In the genomic region with DNA sequence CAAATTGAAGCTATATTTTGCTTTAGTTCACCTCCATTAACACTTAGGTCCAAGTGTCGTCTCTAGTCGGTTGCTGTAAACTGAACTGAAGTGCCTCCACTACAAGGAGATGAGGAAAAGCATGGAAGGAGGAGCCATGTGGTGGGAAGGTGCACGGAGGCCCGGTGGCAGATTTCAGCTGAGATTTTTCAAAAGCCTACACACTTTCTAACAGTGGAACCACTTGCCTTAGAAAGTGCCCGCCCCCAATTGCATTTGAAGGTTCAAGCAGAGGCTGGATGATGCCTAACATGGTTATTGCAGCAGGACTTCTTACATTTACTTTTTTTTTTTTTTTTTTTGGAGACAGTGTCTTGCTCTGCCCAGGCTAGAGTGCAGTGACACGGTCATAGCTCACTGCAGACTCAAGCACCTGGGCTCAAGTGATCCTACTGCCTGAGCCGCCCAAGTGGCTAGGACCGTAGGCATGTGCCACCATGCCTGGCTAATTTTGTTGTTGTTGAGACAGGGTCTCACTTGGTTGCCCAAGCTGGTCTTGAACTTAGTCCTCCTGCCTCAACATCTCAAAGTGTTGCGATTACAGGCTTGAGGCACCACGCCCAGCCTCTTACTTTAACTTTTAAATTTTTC, we compare ENCODE assay signal across 13 cellular contexts. TPM values are rescaled to one million over a fixed set of nuclear protein-coding genes. Genes with fewer than 3 reads are reported as not detected.
A peak's percentile ranks its signal among the peaks of the same experiment; 100 is the strongest.
DNase-seq lines count a peak whose midpoint lies in the region; ATAC-seq and TF ChIP-seq lines count a peak whose summit lies in the region.
"Had no signal": no experiment of that assay in that cellular context is flagged by ENCODE, and none has a peak within 500 bp of the region (broad histone marks: within the 10 kb centered on the region; RNA-seq: fewer than 3 reads in every experiment).

No MANE protein-coding gene starts in this region.

- ATAC-seq in HG03108 (IDR thresholded peaks at IDR 0.05; ENCODE audit: unreplicated experiment): no peak
- ATAC-seq: Panc1 had no signal

- H3K36me3 ChIP-seq in sigmoid colon (no peaks in the 10 kb centered on the region), esophagus muscularis mucosa (peaks cover 0 to 3% (median 0%) of the 10 kb centered on the region in 4 donors)

- TF ChIP-seq EP300 in sigmoid colon (IDR thresholded peaks at IDR 0.05): no peak
- TF ChIP-seq EP300 in esophagus muscularis mucosa (IDR thresholded peaks at IDR 0.05): no peak

- peaks cover 0 to 54% (median 43%) of the 10 kb centered on the region in 4 donors for H3K4me1 ChIP-seq in sigmoid colon
- H3K4me1 ChIP-seq in esophagus muscularis mucosa: peaks cover 9 to 50% (median 28%) of the 10 kb centered on the region in 4 donors

- peak; percentile 69 for DNase-seq in DMS53 (lab: John Stamatoyannopoulos, UW)
- peak; percentile 59 for DNase-seq in NAMALWA (ENCODE audit: low spot score)
- DNase-seq in head of caudate nucleus: peak in 38 of 42 donors; percentile 33 to 90 (median 70)
- no peak for DNase-seq in sigmoid colon
- DNase-seq in esophagus muscularis mucosa (ENCODE audit: extremely low spot score): no peak
- no peak for DNase-seq in T-helper 1 cell
- DNase-seq: NCI-H1694 treated with DMSO at 0.1 percent for 48 hours; NCI-H774; NK-92 treated with Interleukin-12 subunit alpha and Interleukin-12 subunit beta, amount 100 ng/mL, for 24 hours had no signal

- TF ChIP-seq CTCF in sigmoid colon (IDR thresholded peaks at IDR 0.05): no peak
- TF ChIP-seq CTCF in esophagus muscularis mucosa (IDR thresholded peaks at IDR 0.05): no peak

- no peak overlapping the region for H3K4me3 ChIP-seq in sigmoid colon
- no peak overlapping the region for H3K4me3 ChIP-seq in esophagus muscularis mucosa

- H3K27ac ChIP-seq in sigmoid colon (peak overlapping the region in 3 of 4 donors; percentile 63 to 69 (median 66)), esophagus muscularis mucosa (replicated peaks in 1 of 4) (no peak overlapping the region)

- WGBS in sigmoid colon, 2 donors: 87 to 89% methylated on average over 10 of the region's 10 CpGs
- 87% methylated on average over 10 of the region's 10 CpGs for WGBS in esophagus muscularis mucosa

- intact Hi-C loops in head of caudate nucleus (cut with DNase I) (no loop called here), sigmoid colon (cut with DNase I) (no loop called here), esophagus muscularis mucosa (cut with DNase I) (no loop called here)

- no peak for TF ChIP-seq POLR2A in sigmoid colon (IDR thresholded peaks at IDR 0.05)
- no peak for TF ChIP-seq POLR2A in esophagus muscularis mucosa (IDR thresholded peaks at IDR 0.05; ENCODE audit: low read depth)

- no peaks in the 10 kb centered on the region for H3K9me3 ChIP-seq in sigmoid colon
- no peaks in the 10 kb centered on the region for H3K9me3 ChIP-seq in esophagus muscularis mucosa

- H3K27me3 ChIP-seq in sigmoid colon: no peaks in the 10 kb centered on the region
- no peaks in the 10 kb centered on the region for H3K27me3 ChIP-seq in esophagus muscularis mucosa

RNA-seq across cellular contexts. Expression of a gene that starts 27.6 kb away (rescaled TPM):
- total RNA-seq in sigmoid colon (100 to 1,000 TPM in 3 of 4 donors, 10 to 100 TPM in 1; 91.5 to 148 (median 141) TPM), esophagus muscularis mucosa (100 to 1,000 TPM in 3 of 4 donors, 10 to 100 TPM in 1; 92.3 to 131 (median 119) TPM)
- 1 to 10 TPM; 3.9 to 7.8 (median 5.0) TPM for polyA plus RNA-seq in sigmoid colon
- polyA plus RNA-seq: CD14-positive monocyte, IgD-negative memory B cell had no signal

Comparison
In these comparisons a context has a peak if more than half of its experiments do, and no peak if none do; other contexts are left out.
1. DNase-seq: peak in DMS53 (single experiment), NAMALWA (single experiment) and head of caudate nucleus (38 of 42); none in sigmoid colon (single experiment), esophagus muscularis mucosa (single experiment) and T-helper 1 cell (0 of 5).
2. H3K27ac ChIP-seq: peak in sigmoid colon (3 of 4); none in esophagus muscularis mucosa (0 of 4).